In genomic region chr9:91978739-91979414, GRCh38 we compare ENCODE assay signal across 9 cellular contexts. TPM values are rescaled to one million over a fixed set of nuclear protein-coding genes. Genes with fewer than 3 reads are reported as not detected.
DNase-seq lines count a peak whose midpoint lies in the region; ATAC-seq, FAIRE-seq and TF ChIP-seq lines count a peak whose summit lies in the region.
"Had no signal": no experiment of that assay in that cellular context is flagged by ENCODE, and none has a peak within 500 bp of the region (broad histone marks: within the 10 kb centered on the region; RNA-seq: fewer than 3 reads in every experiment).

No MANE protein-coding gene starts in this region.

- peaks cover 10% of the 10 kb centered on the region for H3K9me3 Mint-ChIP-seq in stimulated activated memory B cell treated with anti-CD40 and anti-IgM and Interleukin-4, amounts not matched to agents 10 μg/mL and 1 μg/mL and 100 μg/mL, for 72 hours

- POLR2A ChIA-PET in GM12878 (lab: Charles Lee) = no interaction called here

- no peak overlapping the region for H3K4me3 ChIP-seq in KMS-11 (IDR thresholded peaks at IDR 0.05; ENCODE audit: insufficient read depth, low read depth, low read length)
- H3K4me3 ChIP-seq in GM12878 = no peak overlapping the region

- no peak for TF ChIP-seq POLR2A in GM12878 (IDR thresholded peaks at IDR 0.05; ENCODE audit: low read depth, low read length)

- BruUV-seq in GM12878 (replicated peaks; lab: Mats Ljungman, UMichigan) = no TSS peak

- in situ Hi-C loops in GM12878 (cut with MboI) = no loop called here

- H3K36me3 ChIP-seq in KMS-11 (ENCODE audit: insufficient read depth) (no peaks in the 10 kb centered on the region), GM12878 (ENCODE audit: control insufficient read depth in 2 of 2, insufficient read depth in 2 of 2, low read length in 1 of 2) (no peaks in the 10 kb centered on the region)

- H2AFZ ChIP-seq in KMS-11 (ENCODE audit: low read depth) (no peak overlapping the region), GM12878 (ENCODE audit: control insufficient read depth, low read depth, low read length) (no peak overlapping the region)

- WGBS in GM12878 (ENCODE audit: insufficient coverage, insufficient replicate concordance, low lambda C conversion rate, missing lambda C conversion rate) = 10% methylated on average over 6 of the region's 6 CpGs

- H3K4me3 Mint-ChIP-seq in stimulated activated memory B cell treated with anti-CD40 and anti-IgM and Interleukin-4, amounts not matched to agents 10 μg/mL and 1 μg/mL and 100 μg/mL, for 72 hours = no peak overlapping the region
- H3K4me3 Mint-ChIP-seq: IgD-negative memory B cell had no signal

- SMC1A ChIA-PET in GM12878 (lab: Charles Lee; ENCODE audit: uncharacterized antibody, unreplicated experiment) = interaction anchor here (0.9 kb wide), 1 partner anchor 9 kb away, joined by 3 read pairs; no protein-coding TSS in a partner anchor

- H3K27me3 ChIP-seq in KMS-11 (ENCODE audit: insufficient read depth, low read depth) (no peaks in the 10 kb centered on the region), GM12878 (replicated peaks in 1 of 2; ENCODE audit: control insufficient read depth in 2 of 2, insufficient read depth in 2 of 2, low read length in 1 of 2) (peaks cover 0 to 1% of the 10 kb centered on the region in 2 experiments; a peak in 1 of 4 replicates)

- H3K27ac ChIP-seq in KMS-11 = no peak overlapping the region
- no peak overlapping the region for H3K27ac ChIP-seq in GM12878 (ENCODE audit: control insufficient read depth, insufficient read depth)

- RAD21 ChIA-PET in GM12878 (lab: Charles Lee; ENCODE audit: unreplicated experiment) = no interaction called here

- no peak overlapping the region for H3K9ac ChIP-seq in KMS-11
- H3K9ac ChIP-seq in GM12878 (ENCODE audit: control insufficient read depth, insufficient read depth, low read length) = no peak overlapping the region

- no peaks in the 10 kb centered on the region for H3K9me3 ChIP-seq in GM12878 (replicated peaks; ENCODE audit: control insufficient read depth, insufficient read depth, low read length)

- no peaks in the 10 kb centered on the region for H3K36me3 Mint-ChIP-seq in stimulated activated memory B cell treated with anti-CD40 and anti-IgM and Interleukin-4, amounts not matched to agents 10 μg/mL and 1 μg/mL and 100 μg/mL, for 72 hours
- H3K36me3 Mint-ChIP-seq: IgD-negative memory B cell had no signal

- H3K27me3 Mint-ChIP-seq in stimulated activated memory B cell treated with anti-CD40 and anti-IgM and Interleukin-4, amounts not matched to agents 10 μg/mL and 1 μg/mL and 100 μg/mL, for 72 hours = peaks cover 11% of the 10 kb centered on the region

- H4K20me1 ChIP-seq in KMS-11 (ENCODE audit: insufficient read depth) (no peaks in the 10 kb centered on the region), GM12878 (ENCODE audit: control insufficient read depth, insufficient read depth) (no peaks in the 10 kb centered on the region)

- FAIRE-seq in GM12878 (lab: Jason Lieb, UNC) = peak; percentile 38

- DNase-seq in DMS53 (lab: John Stamatoyannopoulos, UW) (peak; percentile 51), GM12878 (ENCODE audit: low read depth, low spot score) (no peak), lung microvascular endothelial cell (ENCODE audit: low read depth in 2 of 2) (peak; percentile 17 to 25), OCI-M2 (lab: John Stamatoyannopoulos, UW; ENCODE audit: unreplicated experiment) (no peak)

- no peaks in the 10 kb centered on the region for H3K4me1 ChIP-seq in KMS-11 (ENCODE audit: low read depth, poor library complexity, severe bottlenecking)
- no peaks in the 10 kb centered on the region for H3K4me1 ChIP-seq in GM12878 (ENCODE audit: control insufficient read depth, insufficient read depth, low read length)

- TF ChIP-seq RAD21 in GM12878 (IDR thresholded peaks at IDR 0.05; ENCODE audit: insufficient read depth, low read depth, low read length) = peak; percentile 30

- intact Hi-C loops in GM12878 (cut with micrococcal nuclease; ENCODE audit: unreplicated experiment) = loop anchor here (1.0 kb wide), 1 partner anchor 204 kb away; no protein-coding TSS in a partner anchor

- H3K27ac Mint-ChIP-seq in stimulated activated memory B cell treated with anti-CD40 and anti-IgM and Interleukin-4, amounts not matched to agents 10 μg/mL and 1 μg/mL and 100 μg/mL, for 72 hours = no peak overlapping the region
- H3K27ac Mint-ChIP-seq: IgD-negative memory B cell had no signal

- H3K4me1 Mint-ChIP-seq in stimulated activated memory B cell treated with anti-CD40 and anti-IgM and Interleukin-4, amounts not matched to agents 10 μg/mL and 1 μg/mL and 100 μg/mL, for 72 hours = no peaks in the 10 kb centered on the region
- H3K4me1 Mint-ChIP-seq: IgD-negative memory B cell had no signal

- H3K4me2 ChIP-seq in KMS-11 = no peak overlapping the region
- no peak overlapping the region for H3K4me2 ChIP-seq in GM12878 (ENCODE audit: control insufficient read depth, insufficient read depth)

- CTCF ChIA-PET in GM12878 (lab: Yijun Ruan, JAX) = interaction anchor here (0.6 to 1.0 kb wide), 2 partner anchors 203 to 1062 kb away, joined by 3 read pairs; no protein-coding TSS in a partner anchor

- ATAC-seq in GM12878 (peak; percentile 52; the same call in 2 of the 3 replicates), GM21360 (IDR thresholded peaks at IDR 0.05; ENCODE audit: unreplicated experiment) (no peak), HG02759 (IDR thresholded peaks at IDR 0.05; ENCODE audit: unreplicated experiment) (no peak)
- ATAC-seq in stimulated activated memory B cell treated with anti-CD40 and anti-IgM and Interleukin-4, amounts not matched to agents 10 μg/mL and 1 μg/mL and 100 μg/mL, for 72 hours = no peak

- H3K79me2 ChIP-seq in KMS-11 (ENCODE audit: insufficient read depth, low read depth) (no peaks in the 10 kb centered on the region), GM12878 (ENCODE audit: control insufficient read depth, insufficient read depth, low read length) (no peaks in the 10 kb centered on the region)

- TF ChIP-seq CTCF in KMS-11 (conservative IDR thresholded peaks at IDR 0.05; ENCODE audit: low read depth, low read length) = peak; percentile 59
- TF ChIP-seq CTCF in GM12878 (IDR thresholded peaks at IDR 0.05 in 2 of 3, conservative IDR thresholded peaks at IDR 0.05 in 1 of 3; ENCODE audit: control insufficient read depth in 2 of 3, extremely low read depth in 1 of 3, insufficient read depth in 1 of 3, low read depth in 3 of 3, low read length in 3 of 3) = peak; percentile 31 to 33 (median 32); a peak in 4 of 6 replicates

- no peak for TF ChIP-seq EP300 in GM12878 (IDR thresholded peaks at IDR 0.05; ENCODE audit: borderline replicate concordance in 1 of 2, control insufficient read depth in 1 of 2, low read depth in 2 of 2, low read length in 2 of 2)

TF ChIP-seq in GM12878, 131 proteins besides CTCF, POLR2A, EP300 and RAD21:
- TF ChIP-seq SIX5 (IDR thresholded peaks at IDR 0.05; ENCODE audit: low read depth, low read length, severe bottlenecking) = no peak
- TF ChIP-seq SMC3 (IDR thresholded peaks at IDR 0.05; ENCODE audit: borderline replicate concordance, low read length) = peak; percentile 37; the same call in 1 of the 2 replicates

RNA-seq across cellular contexts. Expression of gene ROR2, which starts 28.8 kb away (rescaled TPM):
- total RNA-seq in GM12878 (2013; cell fraction: nucleolus; rRNA removed) = not detected in 2 replicates
- total RNA-seq in GM12878 (2014; rRNA removed) (not detected in 2 replicates), GM12878 (2014; rRNA removed; fragmentation: Illumina TruSeq; extraction: Trizol) (not detected in 2 replicates), GM12878 (2021) (0.05 TPM in 1 of 2 replicates, not detected in the other), lung microvascular endothelial cell (under 0.01 TPM in 1 of 2 replicates, not detected in the other)
- not detected for polyA plus RNA-seq in GM12878 (2011; ENCODE audit: low read depth)
- polyA plus RNA-seq in GM12878 (2011; rRNA removed) (not detected in 2 replicates), GM12878 (2014; fragmentation: Illumina TruSeq; extraction: Trizol) (not detected in 2 replicates), GM12878 (2014; fragmentation: Nextera tagmentation; extraction: Ambion mirVana) (not detected), GM12878 (2014; rRNA removed) (0.03 TPM in 1 of 2 replicates, not detected in the other), GM12878 (2016; fragmentation: Nextera tagmentation; extraction: Ambion mirVana) (not detected)
- polyA plus RNA-seq in GM12878 (2011; cell fraction: cytosol; rRNA removed) = 0.02 TPM in 1 of 2 replicates, not detected in the other
- not detected in 2 replicates for polyA plus RNA-seq in GM12878 (2011; cell fraction: nucleus; rRNA removed)
- polyA plus RNA-seq in GM12878 (2012) = 0.06 TPM in 1 of 2 replicates, not detected in the other
- polyA minus RNA-seq in GM12878 (2011; rRNA and poly(A)+ RNA removed) = 0.15 TPM in 1 of 2 replicates, not detected in the other
- not detected in 2 replicates for polyA minus RNA-seq in GM12878 (2011; cell fraction: cytosol; rRNA and poly(A)+ RNA removed)
- not detected in 2 replicates for polyA minus RNA-seq in GM12878 (2011; cell fraction: nucleus; rRNA and poly(A)+ RNA removed)
- polyA plus RNA-seq: IgD-negative memory B cell had no signal

Comparison
In these comparisons a context has a peak if more than half of its experiments do, and no peak if none do; other contexts are left out.
1. DNase-seq: peak in DMS53 (single experiment) and lung microvascular endothelial cell (2 of 2); none in GM12878 (single experiment) and OCI-M2 (single experiment).